Comparison of ENCODE assay signal across 18 cellular contexts in genomic region chr2:147756103-147756502, GRCh38.
"Had no signal": no experiment of that assay in that cellular context is flagged by ENCODE, and none has a peak within 500 bp of the region (broad histone marks: within the 10 kb centered on the region; RNA-seq: fewer than 3 reads in every experiment).

No MANE protein-coding gene starts in this region.

- DNase-seq: activated CD4-positive, alpha-beta T cell treated with anti-CD3 and anti-CD28 coated beads, Interleukin-2, amount 10 ng/mL, durations not matched to agents 24 days and 14 days; activated CD8-positive, alpha-beta T cell treated with anti-CD3 and anti-CD28 coated beads for 36 hours; activated naive CD4-positive, alpha-beta T cell treated with Interleukin-2 at 50 U/mL for 16 hours; activated T-cell treated with anti-CD3 and anti-CD28 coated beads, Interleukin-2, amount 50 U/mL, for 24 hours; effector memory CD4-positive, alpha-beta T cell; esophagus squamous epithelium; heart right ventricle; immature natural killer cell; kidney glomerular epithelial cell; left ventricle myocardium superior; nephron progenitor cell; occipital lobe; stimulated activated CD4-positive, alpha-beta T cell treated with anti-CD3 and anti-CD28 coated beads, Interleukin-12 subunit alpha, Interleukin-12 subunit beta, amount 100 ng/mL, for 4 hours; stimulated activated CD4-positive, alpha-beta T cell treated with anti-CD3 and anti-CD28 coated beads, Interleukin-2, amount 100 ng/mL, for 24 hours; stimulated activated naive CD4-positive, alpha-beta T cell treated with Interleukin-2 at 50 U/mL for 16 hours; substantia nigra; tibial artery; uterus had no signal

- H3K36me3 ChIP-seq: esophagus squamous epithelium, heart right ventricle, tibial artery, uterus had no signal

- H3K4me3 ChIP-seq: esophagus squamous epithelium, heart right ventricle, tibial artery, uterus had no signal

- ATAC-seq: activated CD8-positive, alpha-beta T cell treated with anti-CD3 and anti-CD28 coated beads for 36 hours; heart right ventricle; left ventricle myocardium superior had no signal

- H3K4me1 ChIP-seq: esophagus squamous epithelium, heart right ventricle, tibial artery, uterus had no signal

- H3K9me3 ChIP-seq: esophagus squamous epithelium, heart right ventricle, tibial artery, uterus had no signal

- H3K27me3 ChIP-seq: esophagus squamous epithelium, heart right ventricle, tibial artery, uterus had no signal

- H3K27ac ChIP-seq: esophagus squamous epithelium, heart right ventricle, tibial artery, uterus had no signal
